In the genomic region with DNA sequence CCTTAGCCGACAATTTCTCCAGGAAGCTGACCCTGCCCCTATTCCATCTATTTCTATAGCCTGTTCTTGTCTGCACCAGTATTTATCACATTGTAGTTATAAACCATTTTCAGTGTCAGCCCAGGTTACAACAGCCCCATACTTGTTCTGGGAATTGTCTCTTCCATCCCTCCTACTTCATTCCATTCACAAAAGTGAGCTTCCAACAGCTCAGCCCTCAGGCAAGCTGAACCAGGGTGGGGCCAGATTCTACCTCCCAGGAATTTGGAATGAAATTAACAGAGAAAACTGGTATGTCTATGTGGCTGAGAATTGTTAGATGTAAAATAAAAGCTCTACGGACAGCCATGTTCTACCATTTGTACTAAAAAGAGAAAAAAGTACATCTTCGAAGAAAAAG, we compare ENCODE assay signal across 18 cellular contexts. TPM values are rescaled to one million over a fixed set of nuclear protein-coding genes. Genes with fewer than 3 reads are reported as not detected.
DNase-seq lines count a peak whose midpoint lies in the region; ATAC-seq and TF ChIP-seq lines count a peak whose summit lies in the region.
"Had no signal": no experiment of that assay in that cellular context is flagged by ENCODE, and none has a peak within 500 bp of the region (broad histone marks: within the 10 kb centered on the region; RNA-seq: fewer than 3 reads in every experiment).

No MANE protein-coding gene starts in this region.

- TF ChIP-seq CTCF in GM23338 (conservative IDR thresholded peaks at IDR 0.05; ENCODE audit: low read depth in 2 of 2) (no peak), RWPE2 (IDR thresholded peaks at IDR 0.05; ENCODE audit: poor library complexity, severe bottlenecking) (no peak), smooth muscle cell (IDR thresholded peaks at IDR 0.05; ENCODE audit: borderline replicate concordance, insufficient read depth, poor library complexity, severe bottlenecking) (no peak)

- H3K79me2 ChIP-seq in GM23338 (replicated peaks; ENCODE audit: insufficient read depth) (peaks cover 91% of the 10 kb centered on the region), smooth muscle cell (ENCODE audit: low read depth) (no peaks in the 10 kb centered on the region)

- no peaks in the 10 kb centered on the region for H3K9me3 Mint-ChIP-seq in GM23338
- no peaks in the 10 kb centered on the region for H3K9me3 Mint-ChIP-seq in stimulated activated memory B cell treated with anti-CD40 and anti-IgM and Interleukin-4, amounts not matched to agents 10 μg/mL and 1 μg/mL and 100 μg/mL, for 72 hours
- H3K9me3 Mint-ChIP-seq: CD4-positive, alpha-beta memory T cell had no signal

- H3K4me1 ChIP-seq in GM23338 (ENCODE audit: insufficient read depth) (peaks cover 7% of the 10 kb centered on the region; the same call in 1 of the 2 replicates), RWPE2 (ENCODE audit: insufficient read depth, poor library complexity, severe bottlenecking) (no peaks in the 10 kb centered on the region), smooth muscle cell (ENCODE audit: low read depth) (no peaks in the 10 kb centered on the region)
- H3K4me1 ChIP-seq: SJSA1 had no signal

- H2AFZ ChIP-seq in GM23338: no peak overlapping the region
- H2AFZ ChIP-seq in smooth muscle cell (ENCODE audit: low read depth): no peak overlapping the region

- H3K9me3 ChIP-seq in RWPE2 (ENCODE audit: severe bottlenecking): no peaks in the 10 kb centered on the region
- H3K9me3 ChIP-seq in smooth muscle cell (replicated peaks; ENCODE audit: low read depth): no peaks in the 10 kb centered on the region
- H3K9me3 ChIP-seq: BE2C, SJSA1 had no signal

- peaks cover 5% of the 10 kb centered on the region; the same call in 2 of the 3 replicates for H3K36me3 Mint-ChIP-seq in GM23338 (ENCODE audit: low read depth)
- peaks cover 25% of the 10 kb centered on the region for H3K36me3 Mint-ChIP-seq in stimulated activated memory B cell treated with anti-CD40 and anti-IgM and Interleukin-4, amounts not matched to agents 10 μg/mL and 1 μg/mL and 100 μg/mL, for 72 hours

- no peaks in the 10 kb centered on the region for H3F3A ChIP-seq in GM23338 (replicated peaks; ENCODE audit: low read depth)
- no peaks in the 10 kb centered on the region for H3F3A ChIP-seq in smooth muscle cell (ENCODE audit: low read depth)

- H4K20me1 ChIP-seq in GM23338 (replicated peaks; ENCODE audit: insufficient read depth) (peaks cover 23% of the 10 kb centered on the region), smooth muscle cell (ENCODE audit: low read depth) (no peaks in the 10 kb centered on the region)

- 76% methylated on average over 3 of the region's 3 CpGs for WGBS in smooth muscle cell (ENCODE audit: low lambda C conversion rate)

- peaks cover 16% of the 10 kb centered on the region for H3K4me1 Mint-ChIP-seq in GM23338
- peaks cover 53% of the 10 kb centered on the region for H3K4me1 Mint-ChIP-seq in stimulated activated memory B cell treated with anti-CD40 and anti-IgM and Interleukin-4, amounts not matched to agents 10 μg/mL and 1 μg/mL and 100 μg/mL, for 72 hours

- H3K9me2 ChIP-seq in GM23338 (ENCODE audit: insufficient read depth): no peaks in the 10 kb centered on the region

- 0 out of 2 replicates have a peak overlapping the region, but pooled peaks have one; percentile 3 for H3K4me2 ChIP-seq in GM23338
- H3K4me2 ChIP-seq in smooth muscle cell: no peak overlapping the region

- ATAC-seq in GM23338: peak; percentile 83
- ATAC-seq in RWPE2 (ENCODE audit: low read depth): 0 out of 3 replicates have a peak, but pooled peaks have one; percentile 19
- ATAC-seq in stimulated activated memory B cell treated with anti-CD40 and anti-IgM and Interleukin-4, amounts not matched to agents 10 μg/mL and 1 μg/mL and 100 μg/mL, for 72 hours: no peak
- ATAC-seq in HG02763 (IDR thresholded peaks at IDR 0.05; ENCODE audit: unreplicated experiment): no peak

- H3K36me3 ChIP-seq in GM23338 (ENCODE audit: insufficient read depth) (no peaks in the 10 kb centered on the region), RWPE2 (ENCODE audit: low read depth) (no peaks in the 10 kb centered on the region), smooth muscle cell (ENCODE audit: low read depth) (no peaks in the 10 kb centered on the region)
- H3K36me3 ChIP-seq: BE2C, SJSA1 had no signal

- no peak overlapping the region for H3K4me3 ChIP-seq in GM23338
- H3K4me3 ChIP-seq in RWPE2 (ENCODE audit: severe bottlenecking): no peak overlapping the region
- H3K4me3 ChIP-seq in smooth muscle cell: no peak overlapping the region
- H3K4me3 ChIP-seq: SJSA1 had no signal

- peaks cover 2% of the 10 kb centered on the region for H3K27me3 Mint-ChIP-seq in GM23338 (ENCODE audit: insufficient read depth, low read depth, poor library complexity)
- no peaks in the 10 kb centered on the region for H3K27me3 Mint-ChIP-seq in stimulated activated memory B cell treated with anti-CD40 and anti-IgM and Interleukin-4, amounts not matched to agents 10 μg/mL and 1 μg/mL and 100 μg/mL, for 72 hours
- H3K27me3 Mint-ChIP-seq: CD4-positive, alpha-beta memory T cell had no signal

- no peak overlapping the region for H3K9ac ChIP-seq in smooth muscle cell (ENCODE audit: low read depth)

- peak overlapping the region; percentile 1 for H3K27ac ChIP-seq in GM23338 (ENCODE audit: low read depth)
- no peak overlapping the region for H3K27ac ChIP-seq in RWPE2 (ENCODE audit: poor library complexity, severe bottlenecking)
- no peak overlapping the region for H3K27ac ChIP-seq in smooth muscle cell (ENCODE audit: low read depth)
- H3K27ac ChIP-seq: SJSA1 had no signal

- H3K27me3 ChIP-seq in GM23338 (ENCODE audit: insufficient read depth): no peaks in the 10 kb centered on the region
- H3K27me3 ChIP-seq in RWPE2 (ENCODE audit: insufficient read depth, poor library complexity, severe bottlenecking): no peaks in the 10 kb centered on the region
- no peaks in the 10 kb centered on the region for H3K27me3 ChIP-seq in smooth muscle cell (ENCODE audit: low read depth)
- H3K27me3 ChIP-seq: BE2C, SJSA1 had no signal

- H3K4me3 Mint-ChIP-seq in GM23338: no peak overlapping the region
- H3K4me3 Mint-ChIP-seq in stimulated activated memory B cell treated with anti-CD40 and anti-IgM and Interleukin-4, amounts not matched to agents 10 μg/mL and 1 μg/mL and 100 μg/mL, for 72 hours: no peak overlapping the region
- H3K4me3 Mint-ChIP-seq: CD4-positive, alpha-beta memory T cell had no signal

- peak overlapping the region; percentile 32; the same call in 1 of the 2 replicates for H3K27ac Mint-ChIP-seq in GM23338
- peak overlapping the region; percentile 61 for H3K27ac Mint-ChIP-seq in stimulated activated memory B cell treated with anti-CD40 and anti-IgM and Interleukin-4, amounts not matched to agents 10 μg/mL and 1 μg/mL and 100 μg/mL, for 72 hours

- peak; percentile 53 for DNase-seq in GM23338 (ENCODE audit: low spot score)
- DNase-seq in RWPE2 (ENCODE audit: low spot score): no peak
- DNase-seq in iPS-NIHi7 (ENCODE audit: extremely low spot score): peak; percentile 21
- DNase-seq in kidney tubule cell (ENCODE audit: low spot score): no peak
- no peak for DNase-seq in smooth muscle cell (lab: John Stamatoyannopoulos, UW; ENCODE audit: unreplicated experiment)
- DNase-seq: ACHN; BE2C; CD4-positive, alpha-beta memory T cell; DND-41; H7; IMR-90; MV-4-11; NCI-H1417 treated with DMSO at 0.1 percent for 48 hours; NCI-H2029; NCI-H510A treated with DMSO at 0.1 percent for 48 hours had no signal

TF ChIP-seq in GM23338, 12 proteins besides CTCF, POLR2A, EP300 and RAD21:
- no peak for TF ChIP-seq EZH2 (IDR thresholded peaks at IDR 0.05; ENCODE audit: low read depth, unreplicated experiment)
- no peak for TF ChIP-seq ZNF114 (CRISPR knock-in tag; IDR thresholded peaks at IDR 0.05)

RNA-seq across cellular contexts. Expression of gene STRBP, which starts 36.1 kb away (rescaled TPM):
- total RNA-seq in GM23338 (2014; rRNA removed; shearing (Covaris generic)): 113 and 116 TPM in 2 replicates
- 80.5 and 89.0 TPM in 2 replicates for polyA plus RNA-seq in GM23338 (2016; fragmentation: Nextera tagmentation; extraction: Ambion mirVana)
- 7.8 and 11.9 TPM in 2 replicates for total RNA-seq in smooth muscle cell
- 6.6 and 7.6 TPM in 2 replicates for polyA plus RNA-seq in smooth muscle cell

Comparison
In these comparisons a context has a peak if more than half of its experiments do, and no peak if none do; other contexts are left out.
1. ATAC-seq: peak in GM23338 (single experiment) and RWPE2 (single experiment); none in stimulated activated memory B cell treated with anti-CD40 and anti-IgM and Interleukin-4, amounts not matched to agents 10 μg/mL and 1 μg/mL and 100 μg/mL, for 72 hours (single experiment) and HG02763 (single experiment).
2. DNase-seq: peak in GM23338 (single experiment) and iPS-NIHi7 (single experiment); none in RWPE2 (single experiment), kidney tubule cell (single experiment) and smooth muscle cell (single experiment).